Comparison of ENCODE assay signal across 17 cellular contexts in genomic region chr1:230332429-230333088, GRCh38.
DNase-seq lines count a peak whose midpoint lies in the region; ATAC-seq and TF ChIP-seq lines count a peak whose summit lies in the region.
"Had no signal": no experiment of that assay in that cellular context is flagged by ENCODE, and none has a peak within 500 bp of the region (broad histone marks: within the 10 kb centered on the region; RNA-seq: fewer than 3 reads in every experiment).

No MANE protein-coding gene starts in this region.

- no peaks in the 10 kb centered on the region for H3K36me3 Mint-ChIP-seq in natural killer cell

- H3K4me3 Mint-ChIP-seq in natural killer cell, result peak overlapping the region; percentile 18
- H3K4me3 Mint-ChIP-seq: activated CD8-positive, alpha-beta T cell treated with anti-CD3 and anti-CD28 coated beads, Interleukin-2, amount 10 ng/mL, durations not matched to agents 7 days and 5 days; activated T-cell treated with anti-CD3 and anti-CD28 coated beads, Interleukin-2, amount 50 U/mL, for 72 hours had no signal

- no peaks in the 10 kb centered on the region for H3K9me3 ChIP-seq in HUES64 (ENCODE audit: insufficient read depth, low read depth, low read length)
- H3K9me3 ChIP-seq in hepatocyte (ENCODE audit: low read depth), result no peaks in the 10 kb centered on the region
- no peaks in the 10 kb centered on the region for H3K9me3 ChIP-seq in testis
- H3K9me3 ChIP-seq: esophagus muscularis mucosa had no signal

- H3K4me3 ChIP-seq in HUES64 (ENCODE audit: low read length) (peak overlapping the region; percentile 58), hepatocyte (peak overlapping the region; percentile 11), testis (peak overlapping the region; percentile 29 to 32)

- ATAC-seq in natural killer cell, result peak in 2 of 3 donors; percentile 18 to 42
- ATAC-seq: activated CD8-positive, alpha-beta T cell treated with anti-CD3 and anti-CD28 coated beads, Interleukin-2, amount 10 ng/mL, durations not matched to agents 7 days and 5 days; activated T-cell treated with anti-CD3 and anti-CD28 coated beads, Interleukin-2, amount 50 U/mL, for 72 hours had no signal

- no peaks in the 10 kb centered on the region for H3K9me3 Mint-ChIP-seq in natural killer cell
- H3K9me3 Mint-ChIP-seq: activated T-cell treated with anti-CD3 and anti-CD28 coated beads, Interleukin-2, amount 50 U/mL, for 72 hours had no signal

- 50% methylated on average over 35 of the region's 35 CpGs for WGBS in HUES64
- 48% methylated on average over 35 of the region's 35 CpGs for WGBS in hepatocyte (ENCODE audit: low lambda C conversion rate, missing lambda C conversion rate)
- WGBS in testis, 2 donors, result 65 to 82% methylated on average over 22 to 35 of the region's 35 CpGs

- H3K9me2 ChIP-seq in hepatocyte (replicated peaks; ENCODE audit: insufficient read depth), result no peaks in the 10 kb centered on the region

- H3K4me2 ChIP-seq in hepatocyte, result peak overlapping the region; percentile 72

- H3K27me3 ChIP-seq in HUES64 (ENCODE audit: insufficient read depth, low read length) (no peaks in the 10 kb centered on the region), hepatocyte (no peaks in the 10 kb centered on the region), testis (no peaks in the 10 kb centered on the region)

- no peak for TF ChIP-seq POLR2A in testis (IDR thresholded peaks at IDR 0.05)

- peaks cover 7 to 22% of the 10 kb centered on the region in 2 donors for H3K27me3 Mint-ChIP-seq in natural killer cell (ENCODE audit: low read depth in 2 of 2)

- H3K27ac ChIP-seq in HUES64 (ENCODE audit: low read depth, low read length), result peak overlapping the region; percentile 79
- peak overlapping the region; percentile 54 for H3K27ac ChIP-seq in hepatocyte
- H3K27ac ChIP-seq in testis, result no peak overlapping the region
- H3K27ac ChIP-seq: esophagus muscularis mucosa, VCaP had no signal

- peak overlapping the region; percentile 74 for H3K9ac ChIP-seq in HUES64 (ENCODE audit: low read depth, low read length)

- no peak overlapping the region for H3K27ac Mint-ChIP-seq in natural killer cell
- H3K27ac Mint-ChIP-seq: activated CD8-positive, alpha-beta T cell treated with anti-CD3 and anti-CD28 coated beads, Interleukin-2, amount 10 ng/mL, durations not matched to agents 7 days and 5 days; activated T-cell treated with anti-CD3 and anti-CD28 coated beads, Interleukin-2, amount 50 U/mL, for 72 hours had no signal

- no peaks in the 10 kb centered on the region for H3K79me2 ChIP-seq in hepatocyte

- no peaks in the 10 kb centered on the region for H3K4me1 Mint-ChIP-seq in natural killer cell

- DNase-seq in hepatocyte (ENCODE audit: low spot score) (peak; percentile 44), natural killer cell (no peak), testis (no peak), OCI-M1 (lab: John Stamatoyannopoulos, UW) (no peak), NCI-H2171 (lab: John Stamatoyannopoulos, UW) (no peak), NCI-H1048 (lab: John Stamatoyannopoulos, UW) (no peak)
- DNase-seq: activated CD8-positive, alpha-beta T cell treated with anti-CD3 and anti-CD28 coated beads, Interleukin-2, amount 10 ng/mL, durations not matched to agents 7 days and 5 days; activated T-cell treated with anti-CD3 and anti-CD28 coated beads, Interleukin-2, amount 50 U/mL, for 72 hours; anterior cingulate cortex; cortex of kidney; GF-D8; NCI-H1694; NCI-H510A treated with DMSO at 0.1 percent for 48 hours; Right ventricle myocardium superior had no signal

- no peaks in the 10 kb centered on the region for H4K20me1 ChIP-seq in hepatocyte (ENCODE audit: insufficient read depth, poor library complexity, severe bottlenecking)

- intact Hi-C loops in natural killer cell (cut with micrococcal nuclease) (no loop called here), testis (cut with DNase I; ENCODE audit: low total_unique reads) (no loop called here)

- peaks cover 25% of the 10 kb centered on the region; the same call in 1 of the 2 replicates for H3K4me1 ChIP-seq in HUES64 (ENCODE audit: insufficient read depth, low read length)
- no peaks in the 10 kb centered on the region for H3K4me1 ChIP-seq in hepatocyte (ENCODE audit: insufficient read depth)
- H3K4me1 ChIP-seq in testis, result no peaks in the 10 kb centered on the region

- peak overlapping the region; percentile 64 for H2AFZ ChIP-seq in hepatocyte

- H3K36me3 ChIP-seq in HUES64 (ENCODE audit: insufficient read depth, low read length) (0 out of 2 replicates have a peak, but pooled peaks cover 3% of the 10 kb centered on the region), hepatocyte (replicated peaks; ENCODE audit: insufficient read depth, low read depth) (no peaks in the 10 kb centered on the region), testis (ENCODE audit: low read depth, missing control alignments) (no peaks in the 10 kb centered on the region)
- H3K36me3 ChIP-seq: esophagus muscularis mucosa had no signal

- TF ChIP-seq CTCF in hepatocyte (IDR thresholded peaks at IDR 0.05; ENCODE audit: poor library complexity) (no peak), natural killer cell (IDR thresholded peaks at IDR 0.05) (no peak), testis (IDR thresholded peaks at IDR 0.05) (no peak)

Comparison
In these comparisons a context has a peak if more than half of its experiments do, and no peak if none do; other contexts are left out.
1. H3K27ac ChIP-seq: peak in HUES64 (single experiment) and hepatocyte (single experiment); none in testis (0 of 2).
2. Peak in every context shown above with its lines, with median percentiles within 50 percentile points of each other: H3K4me3 ChIP-seq.